ENCODE assay signal across 13 cellular contexts in the genomic region with DNA sequence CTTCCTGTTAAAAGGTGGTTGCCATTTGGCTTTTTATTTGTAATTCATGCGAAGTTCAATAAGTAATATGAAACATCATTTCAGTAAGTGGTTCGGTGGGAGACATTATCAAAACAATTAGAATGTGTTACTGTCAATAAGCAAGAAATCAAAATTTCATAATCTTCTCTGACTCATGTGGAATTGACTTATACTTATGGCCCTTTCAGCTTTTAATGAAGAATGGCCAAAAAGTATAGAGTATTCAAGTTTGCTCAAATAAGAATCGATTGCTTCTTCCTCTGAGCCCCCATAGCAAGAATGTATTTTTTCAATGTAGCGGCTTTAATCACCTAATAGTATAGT.
DNase-seq lines count a peak whose midpoint lies in the region; ATAC-seq and TF ChIP-seq lines count a peak whose summit lies in the region.
"Had no signal": no experiment of that assay in that cellular context is flagged by ENCODE, and none has a peak within 500 bp of the region (broad histone marks: within the 10 kb centered on the region; RNA-seq: fewer than 3 reads in every experiment).

No MANE protein-coding gene starts in this region.

- H3K9ac ChIP-seq in fibroblast of lung (ENCODE audit: insufficient read depth, low read length) = no peak overlapping the region

- H3K27me3 Mint-ChIP-seq in natural killer cell treated with Interleukin-12 subunit alpha and Interleukin-12 subunit beta and Interleukin-15 and Interleukin-18, amount 100 ng/mL, for 72 hours = no peaks in the 10 kb centered on the region
- H3K27me3 Mint-ChIP-seq in natural killer cell (ENCODE audit: low read depth in 2 of 2) = no peaks in the 10 kb centered on the region
- H3K27me3 Mint-ChIP-seq: activated B cell treated with CpG ODN at 0.5 μM for 24 hours had no signal

- H3K27ac ChIP-seq in fibroblast of lung (ENCODE audit: insufficient read depth, low read length) (peak overlapping the region; percentile 96), sigmoid colon (peak overlapping the region; percentile 70 to 83 (median 78))

- no peaks in the 10 kb centered on the region for H3K9me3 Mint-ChIP-seq in natural killer cell treated with Interleukin-12 subunit alpha and Interleukin-12 subunit beta and Interleukin-15 and Interleukin-18, amount 100 ng/mL, for 72 hours
- H3K9me3 Mint-ChIP-seq in natural killer cell = no peaks in the 10 kb centered on the region
- H3K9me3 Mint-ChIP-seq: activated B cell treated with CpG ODN at 0.5 μM for 24 hours had no signal

- H3K4me1 Mint-ChIP-seq in natural killer cell treated with Interleukin-12 subunit alpha and Interleukin-12 subunit beta and Interleukin-15 and Interleukin-18, amount 100 ng/mL, for 72 hours (ENCODE audit: low read depth in 2 of 2) = peaks cover 5 to 6% of the 10 kb centered on the region in 2 donors
- peaks cover 0 to 6% of the 10 kb centered on the region in 2 donors for H3K4me1 Mint-ChIP-seq in natural killer cell
- H3K4me1 Mint-ChIP-seq: activated B cell treated with CpG ODN at 0.5 μM for 24 hours had no signal

- H3K36me3 ChIP-seq in fibroblast of lung (ENCODE audit: control insufficient read depth, insufficient read depth, low read length) (no peaks in the 10 kb centered on the region), sigmoid colon (no peaks in the 10 kb centered on the region)

- TF ChIP-seq CTCF in natural killer cell (IDR thresholded peaks at IDR 0.05) (no peak), fibroblast of lung (conservative IDR thresholded peaks at IDR 0.05 in 1 of 2, IDR thresholded peaks at IDR 0.05 in 1 of 2; ENCODE audit: low read depth in 1 of 2, low read length in 2 of 2) (no peak), sigmoid colon (IDR thresholded peaks at IDR 0.05) (no peak)

- TF ChIP-seq EP300 in sigmoid colon (IDR thresholded peaks at IDR 0.05) = no peak

- no peaks in the 10 kb centered on the region for H3K36me3 Mint-ChIP-seq in natural killer cell treated with Interleukin-12 subunit alpha and Interleukin-12 subunit beta and Interleukin-15 and Interleukin-18, amount 100 ng/mL, for 72 hours
- no peaks in the 10 kb centered on the region for H3K36me3 Mint-ChIP-seq in natural killer cell

- no peaks in the 10 kb centered on the region for H3K9me3 ChIP-seq in fibroblast of lung (ENCODE audit: control insufficient read depth, insufficient read depth, low read depth, low read length)
- no peaks in the 10 kb centered on the region for H3K9me3 ChIP-seq in sigmoid colon

- no peaks in the 10 kb centered on the region for H3K79me2 ChIP-seq in fibroblast of lung (ENCODE audit: control insufficient read depth, insufficient read depth, low read length)

- TF ChIP-seq POLR2A in sigmoid colon (IDR thresholded peaks at IDR 0.05) = no peak

- H3K4me3 ChIP-seq in fibroblast of lung (replicated peaks in 1 of 4; ENCODE audit: control extremely low read depth in 1 of 4, insufficient read depth in 1 of 4, low read depth in 3 of 4, low read length in 4 of 4) (no peak overlapping the region), sigmoid colon (peak overlapping the region in 1 of 4 donors; percentile 9)

- H3K27me3 ChIP-seq in fibroblast of lung (ENCODE audit: control insufficient read depth, insufficient read depth, low read length) = no peaks in the 10 kb centered on the region
- H3K27me3 ChIP-seq in sigmoid colon = no peaks in the 10 kb centered on the region

- intact Hi-C loops in natural killer cell (cut with micrococcal nuclease) = no loop called here
- intact Hi-C loops in sigmoid colon (cut with DNase I) = no loop called here

- no peaks in the 10 kb centered on the region for H4K20me1 ChIP-seq in fibroblast of lung (ENCODE audit: control insufficient read depth, extremely low read depth, insufficient read depth, low read length)

- H2AFZ ChIP-seq in fibroblast of lung (ENCODE audit: low read length) = no peak overlapping the region

- no peak for DNase-seq in natural killer cell treated with Interleukin-12 subunit alpha and Interleukin-12 subunit beta and Interleukin-15 and Interleukin-18, amount 100 ng/mL, for 72 hours (ENCODE audit: low spot score)
- DNase-seq in natural killer cell (no peak), fibroblast of lung (ENCODE audit: low read depth in 2 of 2) (no peak), sigmoid colon (no peak), putamen (ENCODE audit: low spot score) (no peak), nucleus accumbens (lab: John Stamatoyannopoulos, UW) (no peak), SW480 (ENCODE audit: low spot score) (no peak)
- DNase-seq: activated B cell treated with CpG ODN at 0.5 μM for 24 hours; activated effector memory CD4-positive, alpha-beta T cell treated with anti-CD3 and anti-CD28 coated beads, Interleukin-2, amount 50 U/mL, for 16 hours; DMS 273 treated with DMSO at 0.1 percent for 48 hours; NCI-H1105; SHP77 had no signal

- peaks cover 32% of the 10 kb centered on the region for H3K4me1 ChIP-seq in fibroblast of lung (ENCODE audit: control insufficient read depth, extremely low read depth, insufficient read depth, low read length)
- H3K4me1 ChIP-seq in sigmoid colon = peaks cover 0 to 33% (median 20%) of the 10 kb centered on the region in 4 donors

- no peak overlapping the region for H3K27ac Mint-ChIP-seq in natural killer cell treated with Interleukin-12 subunit alpha and Interleukin-12 subunit beta and Interleukin-15 and Interleukin-18, amount 100 ng/mL, for 72 hours
- H3K27ac Mint-ChIP-seq in natural killer cell = no peak overlapping the region
- H3K27ac Mint-ChIP-seq: activated B cell treated with CpG ODN at 0.5 μM for 24 hours had no signal

- ATAC-seq in natural killer cell treated with Interleukin-12 subunit alpha and Interleukin-12 subunit beta and Interleukin-15 and Interleukin-18, amount 100 ng/mL, for 72 hours = no peak
- ATAC-seq in natural killer cell (no peak), GM18502 (IDR thresholded peaks at IDR 0.05; ENCODE audit: poor library complexity, unreplicated experiment) (no peak)

- 63 to 86% methylated on average over 4 of the region's 4 CpGs for WGBS in sigmoid colon, 2 donors

- peak overlapping the region; percentile 32 for H3K4me3 Mint-ChIP-seq in natural killer cell treated with Interleukin-12 subunit alpha and Interleukin-12 subunit beta and Interleukin-15 and Interleukin-18, amount 100 ng/mL, for 72 hours
- H3K4me3 Mint-ChIP-seq in natural killer cell = no peak overlapping the region
- H3K4me3 Mint-ChIP-seq: activated B cell treated with CpG ODN at 0.5 μM for 24 hours had no signal

- peak overlapping the region; percentile 92 for H3K4me2 ChIP-seq in fibroblast of lung (ENCODE audit: extremely low read depth, insufficient read depth, low read length)
